In the genomic region with DNA sequence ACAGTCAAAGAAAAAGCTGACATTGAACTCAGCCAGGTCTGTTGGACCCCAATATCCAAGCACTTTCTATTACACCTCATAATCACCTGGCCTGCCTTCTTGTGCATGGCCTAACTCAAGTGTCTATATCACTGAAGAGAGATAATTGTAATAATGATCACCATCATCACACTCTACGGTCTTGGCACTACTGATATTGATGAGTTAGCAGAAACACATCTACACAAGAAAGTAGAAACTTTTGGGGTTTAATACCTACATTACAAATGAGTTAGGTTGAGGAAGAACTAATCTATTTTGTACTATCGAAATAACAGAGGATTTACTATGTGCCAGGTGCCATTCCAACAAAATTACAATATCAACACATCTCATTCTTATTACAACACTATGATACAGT, we compare ENCODE assay signal across 8 cellular contexts. TPM values are rescaled to one million over a fixed set of nuclear protein-coding genes. Genes with fewer than 3 reads are reported as not detected.
"Had no signal": no experiment of that assay in that cellular context is flagged by ENCODE, and none has a peak within 500 bp of the region (broad histone marks: within the 10 kb centered on the region; RNA-seq: fewer than 3 reads in every experiment).

No MANE protein-coding gene starts in this region.

- H3K27ac ChIP-seq: HL-60, KMS-11 had no signal

- H3K27me3 Mint-ChIP-seq: IgD-negative memory B cell had no signal

- H3K4me3 Mint-ChIP-seq: IgD-negative memory B cell had no signal

- DNase-seq: KBM-7, KG1 had no signal

- FAIRE-seq: HTR-8/SVneo had no signal

- H3K27ac Mint-ChIP-seq: IgD-negative memory B cell had no signal

- H3K36me3 Mint-ChIP-seq: IgD-negative memory B cell had no signal

- H3K4me1 Mint-ChIP-seq: IgD-negative memory B cell had no signal

- H3K4me2 ChIP-seq: KMS-11 had no signal

- H3K9ac ChIP-seq: KMS-11 had no signal

RNA-seq across cellular contexts. Expression of a gene that starts 30.7 kb away (rescaled TPM):
- total RNA-seq: HT-29, HT1080 had no signal
- polyA plus RNA-seq: IgD-negative memory B cell had no signal
